ENCODE assay signal across 7 cellular contexts in genomic region chr15:40343512-40343911, GRCh38. TPM values are rescaled to one million over a fixed set of nuclear protein-coding genes. Genes with fewer than 3 reads are reported as not detected.
DNase-seq lines count a peak whose midpoint lies in the region; ATAC-seq and TF ChIP-seq lines count a peak whose summit lies in the region.

No MANE protein-coding gene starts in this region.

- peaks cover 3 to 9% of the 10 kb centered on the region in 2 donors for H3K4me1 ChIP-seq in uterus

- ATAC-seq in HG03354 (IDR thresholded peaks at IDR 0.05; ENCODE audit: poor library complexity, severe bottlenecking, unreplicated experiment) (no peak), GM19324 (IDR thresholded peaks at IDR 0.05; ENCODE audit: low FRiP score, unreplicated experiment) (no peak), HG03565 (IDR thresholded peaks at IDR 0.05; ENCODE audit: unreplicated experiment) (no peak)

- no peak for TF ChIP-seq POLR2A in uterus (IDR thresholded peaks at IDR 0.05)

- no peak overlapping the region for H3K4me3 ChIP-seq in MG63
- H3K4me3 ChIP-seq in cardiac fibroblast (replicated peaks in 1 of 2; ENCODE audit: low read depth in 2 of 2, low read length in 2 of 2): peak overlapping the region in 1 of 2 donors; percentile 28
- no peak overlapping the region for H3K4me3 ChIP-seq in uterus

- H3K27me3 ChIP-seq in MG63 (no peaks in the 10 kb centered on the region), uterus (no peaks in the 10 kb centered on the region)

- TF ChIP-seq CTCF in cardiac fibroblast (IDR thresholded peaks at IDR 0.05; ENCODE audit: low read depth, low read length): no peak
- TF ChIP-seq CTCF in uterus (IDR thresholded peaks at IDR 0.05): no peak

- no peaks in the 10 kb centered on the region; the same call in 1 of the 2 replicates for H3K36me3 ChIP-seq in MG63
- H3K36me3 ChIP-seq in uterus: no peaks in the 10 kb centered on the region

- H3K9me3 ChIP-seq in MG63: no peaks in the 10 kb centered on the region
- H3K9me3 ChIP-seq in uterus: no peaks in the 10 kb centered on the region

- intact Hi-C loops in uterus (cut with DNase I; ENCODE audit: low total_unique reads): loop anchor here (10.0 kb wide), 1 partner anchor 59 kb away; the partner anchor contains the start of gene ANKRD63

- DNase-seq in MG63 (peak; percentile 57), cardiac fibroblast (ENCODE audit: low read depth in 2 of 2) (peak; percentile 95 to 98), lung microvascular endothelial cell (ENCODE audit: low read depth in 2 of 2) (peak; percentile 91 to 98), uterus (no peak)

- H3K27ac ChIP-seq in uterus: peak overlapping the region; percentile 5 to 48

RNA-seq across cellular contexts. Expression of gene CCDC9B, which starts 2.8 kb away (rescaled TPM):
- 4.0 and 8.2 TPM in 2 replicates for total RNA-seq in MG63 (2014; rRNA removed; shearing (Covaris generic); ENCODE audit: low replicate concordance)
- 8.9 and 11.1 TPM in 2 replicates for total RNA-seq in lung microvascular endothelial cell
- total RNA-seq in uterus: 10 to 100 TPM in 1 of 4 donors, 1 to 10 TPM in 3; 2.4 to 43.8 (median 6.6) TPM

RNA-seq across cellular contexts. Expression of gene PHGR1, which starts 7.3 kb away (rescaled TPM):
- total RNA-seq in MG63 (2014; rRNA removed; shearing (Covaris generic); ENCODE audit: low replicate concordance): not detected in 2 replicates
- total RNA-seq in lung microvascular endothelial cell (not detected in 2 replicates), uterus (1 to 10 TPM in 1 of 4 donors, not detected in 3; 1.8 TPM)

RNA-seq across cellular contexts. Expression of gene DISP2, which starts 14.5 kb away (rescaled TPM):
- total RNA-seq in MG63 (2014; rRNA removed; shearing (Covaris generic); ENCODE audit: low replicate concordance): 0.37 and 0.43 TPM in 2 replicates
- under 0.01 TPM in 2 replicates for total RNA-seq in lung microvascular endothelial cell
- under 1 TPM in 2 of 4 donors, not detected in 2; 0.14 to 0.85 TPM for total RNA-seq in uterus

RNA-seq across cellular contexts. Expression of gene INAFM2, which starts 20.0 kb away (rescaled TPM):
- 8.9 and 9.6 TPM in 2 replicates for total RNA-seq in MG63 (2014; rRNA removed; shearing (Covaris generic); ENCODE audit: low replicate concordance)
- total RNA-seq in lung microvascular endothelial cell (11.3 and 14.1 TPM in 2 replicates), uterus (10 to 100 TPM in 2 of 4 donors, 1 to 10 TPM in 2; 3.2 to 68.1 (median 8.9) TPM)

RNA-seq across cellular contexts. Expression of gene PLCB2, which starts 35.8 kb away (rescaled TPM):
- not detected in 2 replicates for total RNA-seq in MG63 (2014; rRNA removed; shearing (Covaris generic); ENCODE audit: low replicate concordance)
- total RNA-seq in lung microvascular endothelial cell (under 0.01 and 0.44 TPM in 2 replicates), uterus (10 to 100 TPM in 2 of 4 donors, 1 to 10 TPM in 2; 3.5 to 19.0 (median 9.3) TPM)

Comparison
In these comparisons a context has a peak if more than half of its experiments do, and no peak if none do; other contexts are left out.
1. DNase-seq: peak in MG63 (single experiment), cardiac fibroblast (2 of 2) and lung microvascular endothelial cell (2 of 2); none in uterus (0 of 2).